Comparison of ENCODE assay signal across 8 cellular contexts in the genomic region with DNA sequence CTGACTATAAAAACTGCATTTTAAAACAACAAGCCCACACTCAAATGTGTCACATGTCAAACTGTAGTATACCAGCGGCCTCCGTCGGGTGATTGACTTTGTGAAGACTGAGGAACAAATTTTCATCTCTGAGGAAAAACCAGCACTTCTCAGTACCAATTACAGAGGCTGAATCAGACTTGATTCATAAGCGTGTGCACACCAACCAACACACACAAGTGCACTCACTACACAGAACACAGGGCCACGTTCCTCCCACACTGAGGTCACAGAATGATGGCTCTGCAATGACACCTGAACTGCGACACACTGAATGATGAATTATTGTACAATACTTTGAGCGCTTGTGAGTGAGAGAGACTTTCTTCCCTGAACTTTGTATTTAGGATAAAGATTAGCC. TPM values are rescaled to one million over a fixed set of nuclear protein-coding genes. Genes with fewer than 3 reads are reported as not detected.
DNase-seq lines count a peak whose midpoint lies in the region; ATAC-seq, FAIRE-seq and TF ChIP-seq lines count a peak whose summit lies in the region.
"Had no signal": no experiment of that assay in that cellular context is flagged by ENCODE, and none has a peak within 500 bp of the region (broad histone marks: within the 10 kb centered on the region; RNA-seq: fewer than 3 reads in every experiment).

No MANE protein-coding gene starts in this region.

- H3K36me3 ChIP-seq in kidney (ENCODE audit: control insufficient read depth in 1 of 2, insufficient read depth in 2 of 2, low read length in 2 of 2), result no peaks in the 10 kb centered on the region

- DNase-seq in M059J (ENCODE audit: low read depth) (peak; percentile 60), kidney (no peak), occipital lobe (lab: John Stamatoyannopoulos, UW) (no peak), GDM1 (lab: John Stamatoyannopoulos, UW) (no peak)
- peak; percentile 36 for DNase-seq in activated T-cell treated with anti-CD3 and anti-CD28 coated beads, Interleukin-2, amount 50 U/mL, for 1 hour
- DNase-seq in stimulated activated effector memory CD8-positive, alpha-beta T cell treated with anti-CD3 and anti-CD28 coated beads, Interleukin-12 subunit alpha, Interleukin-12 subunit beta, amount 100 ng/mL, for 72 hours (ENCODE audit: low spot score in 2 of 2), result no peak
- DNase-seq: NCI-H146 had no signal

- H3K36me3 Mint-ChIP-seq in stimulated activated effector memory CD8-positive, alpha-beta T cell treated with anti-CD3 and anti-CD28 coated beads, Interleukin-12 subunit alpha, Interleukin-12 subunit beta, amount 100 ng/mL, for 72 hours, result peaks cover 88% of the 10 kb centered on the region

- intact Hi-C loops in kidney (cut with DNase I), result no loop called here

- peaks cover 70% of the 10 kb centered on the region for H3K4me1 Mint-ChIP-seq in stimulated activated effector memory CD8-positive, alpha-beta T cell treated with anti-CD3 and anti-CD28 coated beads, Interleukin-12 subunit alpha, Interleukin-12 subunit beta, amount 100 ng/mL, for 72 hours

- H3K9ac ChIP-seq in kidney (ENCODE audit: low read length in 2 of 2), result peak overlapping the region in 1 of 2 donors; percentile 21

- peak overlapping the region; percentile 61 for H3K27ac ChIP-seq in kidney (ENCODE audit: low read depth in 2 of 2, low read length in 2 of 2)

- no peaks in the 10 kb centered on the region for H3K9me3 Mint-ChIP-seq in stimulated activated effector memory CD8-positive, alpha-beta T cell treated with anti-CD3 and anti-CD28 coated beads, Interleukin-12 subunit alpha, Interleukin-12 subunit beta, amount 100 ng/mL, for 72 hours

- ATAC-seq in stimulated activated effector memory CD8-positive, alpha-beta T cell treated with anti-CD3 and anti-CD28 coated beads, Interleukin-12 subunit alpha, Interleukin-12 subunit beta, amount 100 ng/mL, for 72 hours, result peak; percentile 97
- ATAC-seq in GM18520 (IDR thresholded peaks at IDR 0.05; ENCODE audit: unreplicated experiment), result no peak

- H3K9me3 ChIP-seq in kidney (ENCODE audit: control insufficient read depth in 1 of 2, low read length in 2 of 2), result no peaks in the 10 kb centered on the region

- H3K27ac Mint-ChIP-seq in stimulated activated effector memory CD8-positive, alpha-beta T cell treated with anti-CD3 and anti-CD28 coated beads, Interleukin-12 subunit alpha, Interleukin-12 subunit beta, amount 100 ng/mL, for 72 hours, result peak overlapping the region; percentile 82

- no peak for TF ChIP-seq CTCF in kidney (IDR thresholded peaks at IDR 0.05; ENCODE audit: borderline replicate concordance, extremely low read depth, insufficient read depth)

- H3K4me3 ChIP-seq in kidney (ENCODE audit: low read length in 2 of 2), result no peak overlapping the region

- H3K4me1 ChIP-seq in kidney (ENCODE audit: control insufficient read depth in 1 of 2, insufficient read depth in 1 of 2, low read depth in 1 of 2, low read length in 2 of 2), result peaks cover 7 to 11% of the 10 kb centered on the region in 2 donors

- FAIRE-seq in kidney (lab: Jason Lieb, UNC), result no peak

- peak overlapping the region; percentile 53 for H3K4me3 Mint-ChIP-seq in stimulated activated effector memory CD8-positive, alpha-beta T cell treated with anti-CD3 and anti-CD28 coated beads, Interleukin-12 subunit alpha, Interleukin-12 subunit beta, amount 100 ng/mL, for 72 hours

RNA-seq across cellular contexts. Expression of gene XPO6, which starts 29.6 kb away (rescaled TPM):
- total RNA-seq in M059J (2014; rRNA removed; shearing (Covaris generic)), result 83.6 and 175 TPM in 2 replicates
- 98.8 TPM for total RNA-seq in kidney
- polyA plus RNA-seq in kidney (ENCODE audit: insufficient read depth, low read depth, low replicate concordance), result 57.2 TPM
- total RNA-seq in occipital lobe, result 66.4 TPM

Comparison
In these comparisons a context has a peak if more than half of its experiments do, and no peak if none do; other contexts are left out.
1. DNase-seq: peak in M059J (single experiment) and activated T-cell treated with anti-CD3 and anti-CD28 coated beads, Interleukin-2, amount 50 U/mL, for 1 hour (single experiment); none in kidney (single experiment), stimulated activated effector memory CD8-positive, alpha-beta T cell treated with anti-CD3 and anti-CD28 coated beads, Interleukin-12 subunit alpha, Interleukin-12 subunit beta, amount 100 ng/mL, for 72 hours (0 of 2), occipital lobe (single experiment) and GDM1 (single experiment).